Comparison of ENCODE assay signal across 11 cellular contexts in genomic region chr4:186651181-186651603, GRCh38.
DNase-seq lines count a peak whose midpoint lies in the region; ATAC-seq and TF ChIP-seq lines count a peak whose summit lies in the region.
"Had no signal": no experiment of that assay in that cellular context is flagged by ENCODE, and none has a peak within 500 bp of the region (broad histone marks: within the 10 kb centered on the region; RNA-seq: fewer than 3 reads in every experiment).

No MANE protein-coding gene starts in this region.

- no peak overlapping the region for H3K18ac ChIP-seq in H9 (ENCODE audit: insufficient read length, low read depth, low read length)

- H3K4me1 ChIP-seq in H9 (ENCODE audit: insufficient read depth, low read length) (peaks cover 10% of the 10 kb centered on the region; the same call in 1 of the 2 replicates), sigmoid colon (peaks cover 0 to 31% (median 17%) of the 10 kb centered on the region in 4 donors)

- H3K4me2 ChIP-seq in H9 (ENCODE audit: insufficient read depth, insufficient read length, low read length): no peak overlapping the region

- peaks cover 9 to 36% (median 26%) of the 10 kb centered on the region in 3 experiments; a peak in 6 of 7 replicates for H3K36me3 Mint-ChIP-seq in H9 (ENCODE audit: insufficient read depth in 1 of 3, low read depth in 3 of 3)

- ATAC-seq in left cardiac atrium (peak; percentile 20 to 36), HG02852 (IDR thresholded peaks at IDR 0.05; ENCODE audit: unreplicated experiment) (no peak)
- no peak for ATAC-seq in stimulated activated naive CD8-positive, alpha-beta T cell treated with anti-CD3 and anti-CD28 coated beads, Interleukin-15, amount 100 ng/mL, for 72 hours
- ATAC-seq: esophagus mucosa had no signal

- no peak overlapping the region for H2BK15ac ChIP-seq in H9 (ENCODE audit: low read depth, low read length)

- no peaks in the 10 kb centered on the region for H3K27me3 Mint-ChIP-seq in H9 (ENCODE audit: low read depth)
- H3K27me3 Mint-ChIP-seq in stimulated activated naive CD8-positive, alpha-beta T cell treated with anti-CD3 and anti-CD28 coated beads, Interleukin-15, amount 100 ng/mL, for 72 hours: no peaks in the 10 kb centered on the region

- H3K79me2 ChIP-seq in H9 (ENCODE audit: insufficient read depth, low read length): no peaks in the 10 kb centered on the region

- H3K56ac ChIP-seq in H9 (ENCODE audit: insufficient read length, low read depth, low read length): no peak overlapping the region

- H3K9me3 Mint-ChIP-seq in H9: no peaks in the 10 kb centered on the region
- H3K9me3 Mint-ChIP-seq in stimulated activated naive CD8-positive, alpha-beta T cell treated with anti-CD3 and anti-CD28 coated beads, Interleukin-15, amount 100 ng/mL, for 72 hours: peaks cover 0 to 5% of the 10 kb centered on the region in 2 donors

- H2BK120ac ChIP-seq in H9 (ENCODE audit: low read depth, low read length, poor library complexity, severe bottlenecking): no peak overlapping the region

- peaks cover 48 to 54% of the 10 kb centered on the region in 2 experiments for H3K4me1 Mint-ChIP-seq in H9
- no peaks in the 10 kb centered on the region for H3K4me1 Mint-ChIP-seq in stimulated activated naive CD8-positive, alpha-beta T cell treated with anti-CD3 and anti-CD28 coated beads, Interleukin-15, amount 100 ng/mL, for 72 hours

- H2BK20ac ChIP-seq in H9 (ENCODE audit: low read depth, low read length, poor library complexity, severe bottlenecking): no peak overlapping the region

- no peak overlapping the region for H3K23ac ChIP-seq in H9 (ENCODE audit: insufficient read length, low read depth, low read length)

- H4K5ac ChIP-seq in H9 (ENCODE audit: insufficient read length, low read depth, low read length): no peak overlapping the region

- no peaks in the 10 kb centered on the region for H3K23me2 ChIP-seq in H9 (ENCODE audit: insufficient read length, low read depth, low read length, poor library complexity, severe bottlenecking)

- no peak for TF ChIP-seq POLR2A in sigmoid colon (IDR thresholded peaks at IDR 0.05)

- H3K4ac ChIP-seq in H9 (ENCODE audit: low read depth, low read length): no peak overlapping the region

- no peak overlapping the region for H3K14ac ChIP-seq in H9 (ENCODE audit: insufficient read depth, low read length)

- no peak for TF ChIP-seq EP300 in sigmoid colon (IDR thresholded peaks at IDR 0.05)

- no peaks in the 10 kb centered on the region for H4K20me1 ChIP-seq in H9 (ENCODE audit: control insufficient read depth, insufficient read depth, insufficient read length)

- H2AFZ ChIP-seq in H9 (ENCODE audit: low read length): no peak overlapping the region

- no peak overlapping the region for H4K8ac ChIP-seq in H9 (replicated peaks; ENCODE audit: insufficient read length, low read depth, low read length)

- H3T11ph ChIP-seq in H9 (ENCODE audit: low read length): no peak overlapping the region

- peak overlapping the region in 3 of 4 donors; percentile 1 to 43 (median 22) for H3K4me3 ChIP-seq in sigmoid colon

- no peak overlapping the region for H2BK5ac ChIP-seq in H9 (ENCODE audit: insufficient read length, low read length)

- H3K79me1 ChIP-seq in H9 (ENCODE audit: insufficient read depth, low read depth, low read length, poor library complexity, severe bottlenecking): no peaks in the 10 kb centered on the region

- H3K4me3 Mint-ChIP-seq in H9: no peak overlapping the region
- H3K4me3 Mint-ChIP-seq in stimulated activated naive CD8-positive, alpha-beta T cell treated with anti-CD3 and anti-CD28 coated beads, Interleukin-15, amount 100 ng/mL, for 72 hours: no peak overlapping the region

- H3K27me3 ChIP-seq in H9 (ENCODE audit: insufficient read depth, low read length) (no peaks in the 10 kb centered on the region), sigmoid colon (no peaks in the 10 kb centered on the region)

- no peak overlapping the region for H2BK12ac ChIP-seq in H9 (ENCODE audit: insufficient read length, low read depth, low read length)

- DNase-seq in H9 (no peak), RPMI7951 (ENCODE audit: low read depth) (peak; percentile 11), left cardiac atrium (no peak), sigmoid colon (no peak)
- DNase-seq in stimulated activated naive CD8-positive, alpha-beta T cell treated with anti-CD3 and anti-CD28 coated beads, Interleukin-15, amount 100 ng/mL, for 72 hours: no peak
- no peak for DNase-seq in activated CD4-positive, alpha-beta T cell treated with anti-CD3 and anti-CD28 coated beads, Interleukin-2, amount 50 U/mL, for 48 hours
- DNase-seq in stimulated activated CD4-positive, alpha-beta T cell treated with anti-CD3 and anti-CD28 coated beads, Interleukin-4, amount 100 ng/mL, for 4 hours: no peak
- DNase-seq: DMS79 treated with DMSO at 0.1 percent for 48 hours had no signal

- H2AK5ac ChIP-seq in H9 (ENCODE audit: insufficient read length, low read length): no peak overlapping the region

- no peaks in the 10 kb centered on the region for H3K36me3 ChIP-seq in sigmoid colon

- H3K27ac ChIP-seq in H9 (ENCODE audit: insufficient read length, low read depth, low read length) (no peak overlapping the region), sigmoid colon (peak overlapping the region in 3 of 4 donors; percentile 51 to 63 (median 60))
- H3K27ac ChIP-seq: HL-60 had no signal

- no CpG with 5 or more reads among the region's 5 CpGs for WGBS in H9 (ENCODE audit: extremely low coverage, insufficient read length, low lambda C conversion rate)
- WGBS in sigmoid colon, 2 donors: 93 to 94% methylated on average over 5 of the region's 5 CpGs

- no peak for TF ChIP-seq CTCF in H9 (conservative IDR thresholded peaks at IDR 0.05)
- no peak for TF ChIP-seq CTCF in sigmoid colon (IDR thresholded peaks at IDR 0.05)

- peak overlapping the region in 2 of 3 experiments; percentile 28 to 50; a peak in 3 of 7 replicates for H3K27ac Mint-ChIP-seq in H9
- H3K27ac Mint-ChIP-seq in stimulated activated naive CD8-positive, alpha-beta T cell treated with anti-CD3 and anti-CD28 coated beads, Interleukin-15, amount 100 ng/mL, for 72 hours: no peak overlapping the region

- intact Hi-C loops in left cardiac atrium (cut with DNase I): no loop called here
- intact Hi-C loops in sigmoid colon (cut with DNase I): no loop called here

- no peaks in the 10 kb centered on the region for H3K9me3 ChIP-seq in H9 (ENCODE audit: control insufficient read depth, low read depth, low read length)
- H3K9me3 ChIP-seq in sigmoid colon: no peaks in the 10 kb centered on the region

- H4K91ac ChIP-seq in H9 (ENCODE audit: insufficient read length, low read depth, low read length): no peak overlapping the region

- no peak overlapping the region for H3K9ac ChIP-seq in H9 (ENCODE audit: extremely low read depth, insufficient read length, low read length)

Comparison
In these comparisons a context has a peak if more than half of its experiments do, and no peak if none do; other contexts are left out.
1. H3K27ac Mint-ChIP-seq: peak in H9 (2 of 3); none in stimulated activated naive CD8-positive, alpha-beta T cell treated with anti-CD3 and anti-CD28 coated beads, Interleukin-15, amount 100 ng/mL, for 72 hours (0 of 2).
2. ATAC-seq: peak in left cardiac atrium (2 of 2); none in stimulated activated naive CD8-positive, alpha-beta T cell treated with anti-CD3 and anti-CD28 coated beads, Interleukin-15, amount 100 ng/mL, for 72 hours (single experiment) and HG02852 (single experiment).